ENCODE assay signal across 8 cellular contexts in the genomic region with DNA sequence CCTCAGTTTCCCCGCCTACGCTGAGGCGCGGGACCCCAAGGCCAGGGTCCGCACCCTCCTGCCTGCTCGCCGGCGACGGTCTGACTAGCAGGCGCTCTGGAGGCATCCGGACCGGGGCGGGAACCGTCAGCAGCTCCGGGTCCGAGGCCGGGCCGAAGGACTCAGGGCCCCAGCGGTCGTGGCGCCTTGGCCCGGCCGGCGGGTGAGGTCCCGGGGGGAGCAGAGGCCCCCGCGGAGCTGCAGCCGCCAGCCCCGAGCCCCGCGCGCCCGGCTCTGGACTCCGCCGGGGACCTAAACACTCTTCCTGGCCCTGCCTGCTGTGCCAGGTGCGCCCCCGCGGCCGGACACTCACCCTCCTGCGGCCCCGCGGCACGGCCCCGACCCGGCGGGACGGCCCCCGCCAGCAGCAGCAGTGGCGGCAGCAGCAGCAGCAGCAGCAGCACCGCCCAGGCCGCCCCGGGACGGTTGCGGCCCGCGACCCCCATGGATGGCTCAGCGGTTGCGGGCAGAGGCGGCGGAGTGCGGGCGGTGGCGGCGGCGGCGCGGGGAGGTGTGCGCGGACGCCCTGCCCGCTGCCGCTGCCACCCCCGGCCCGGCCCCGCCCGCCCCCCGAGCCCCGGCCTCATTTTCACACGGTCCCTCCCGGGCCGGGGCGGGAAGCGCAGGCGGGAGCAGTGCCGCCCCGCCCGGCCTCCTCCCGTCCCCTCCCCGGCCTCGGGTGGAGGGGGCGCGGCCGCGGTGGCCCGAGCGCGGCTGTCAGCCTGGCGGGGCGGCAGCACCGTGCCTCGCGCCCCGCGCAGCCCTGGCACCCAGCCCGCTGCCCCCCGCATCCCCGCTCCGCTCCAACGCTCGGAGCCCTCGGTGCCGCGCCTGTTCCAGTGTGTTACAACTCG. TPM values are rescaled to one million over a fixed set of nuclear protein-coding genes. Genes with fewer than 3 reads are reported as not detected.
DNase-seq lines count a peak whose midpoint lies in the region; ATAC-seq and TF ChIP-seq lines count a peak whose summit lies in the region.

A gene (minus strand): TSS at position 556 of the 893 bp plus-strand sequence. CDS start 71 bp downstream, at position 485.

- TF ChIP-seq CTCF in breast epithelium (IDR thresholded peaks at IDR 0.05) (no peak), right lobe of liver (IDR thresholded peaks at IDR 0.05) (no peak), tibial nerve (IDR thresholded peaks at IDR 0.05) (no peak)

- peaks cover 2% of the 10 kb centered on the region for H3K4me1 Mint-ChIP-seq in activated CD4-positive, alpha-beta T cell treated with anti-CD3 and anti-CD28 coated beads, Interleukin-2, amount 10 ng/mL, durations not matched to agents 24 days and 14 days

- peak within 1 kb of the TSS; percentile 40 to 83 for H3K27ac ChIP-seq in breast epithelium
- no peak within 1 kb of the TSS for H3K27ac ChIP-seq in right lobe of liver
- peak within 1 kb of the TSS in 1 of 4 donors; percentile 50 for H3K27ac ChIP-seq in tibial nerve

- H3K9me3 Mint-ChIP-seq in activated CD4-positive, alpha-beta T cell treated with anti-CD3 and anti-CD28 coated beads, Interleukin-2, amount 10 ng/mL, durations not matched to agents 24 days and 14 days, result no peaks in the 10 kb centered on the region

- no peaks in the 10 kb centered on the region for H3K36me3 ChIP-seq in breast epithelium
- no peaks in the 10 kb centered on the region for H3K36me3 ChIP-seq in right lobe of liver
- no peaks in the 10 kb centered on the region for H3K36me3 ChIP-seq in tibial nerve

- H3K4me3 Mint-ChIP-seq in activated CD4-positive, alpha-beta T cell treated with anti-CD3 and anti-CD28 coated beads, Interleukin-2, amount 10 ng/mL, durations not matched to agents 24 days and 14 days, result peak within 1 kb of the TSS; percentile 58

- TF ChIP-seq POLR2A in breast epithelium (IDR thresholded peaks at IDR 0.05), result no peak
- TF ChIP-seq POLR2A in right lobe of liver (IDR thresholded peaks at IDR 0.05), result no peak
- TF ChIP-seq POLR2A in tibial nerve (IDR thresholded peaks at IDR 0.05), result no peak

- no peaks in the 10 kb centered on the region for H3K27me3 ChIP-seq in breast epithelium
- H3K27me3 ChIP-seq in right lobe of liver, result peaks cover 0 to 5% of the 10 kb centered on the region in 2 donors
- peaks cover 0 to 21% of the 10 kb centered on the region in 2 donors for H3K27me3 ChIP-seq in tibial nerve

- no peaks in the 10 kb centered on the region for H3K36me3 Mint-ChIP-seq in activated CD4-positive, alpha-beta T cell treated with anti-CD3 and anti-CD28 coated beads, Interleukin-2, amount 10 ng/mL, durations not matched to agents 24 days and 14 days (ENCODE audit: low read depth)

- intact Hi-C loops in activated CD4-positive, alpha-beta T cell treated with anti-CD3 and anti-CD28 coated beads, Interleukin-2, amount 10 ng/mL, durations not matched to agents 24 days and 14 days (cut with micrococcal nuclease), result loop anchor here (5.0 kb wide), 1 partner anchor 46 kb away; no protein-coding TSS in a partner anchor
- intact Hi-C loops in breast epithelium (cut with DNase I; ENCODE audit: low total_unique reads) (no loop called here), right lobe of liver (cut with DNase I) (no loop called here)

- H3K4me1 ChIP-seq in breast epithelium (peaks cover 0 to 4% of the 10 kb centered on the region in 2 donors), right lobe of liver (peaks cover 0 to 3% (median 0%) of the 10 kb centered on the region in 4 donors), tibial nerve (peaks cover 0 to 12% (median 0%) of the 10 kb centered on the region in 4 donors)

- H3K27me3 Mint-ChIP-seq in activated CD4-positive, alpha-beta T cell treated with anti-CD3 and anti-CD28 coated beads, Interleukin-2, amount 10 ng/mL, durations not matched to agents 24 days and 14 days, result peaks cover 66% of the 10 kb centered on the region

- TF ChIP-seq EP300 in tibial nerve (IDR thresholded peaks at IDR 0.05), result no peak

- peak in 1 of 4 donors; percentile 25 for ATAC-seq in right lobe of liver
- no peak for ATAC-seq in GM21367 (IDR thresholded peaks at IDR 0.05; ENCODE audit: unreplicated experiment)
- ATAC-seq in HG03175 (IDR thresholded peaks at IDR 0.05; ENCODE audit: unreplicated experiment), result no peak

- no peak within 1 kb of the TSS for H3K27ac Mint-ChIP-seq in activated CD4-positive, alpha-beta T cell treated with anti-CD3 and anti-CD28 coated beads, Interleukin-2, amount 10 ng/mL, durations not matched to agents 24 days and 14 days

- H3K9me3 ChIP-seq in breast epithelium (no peaks in the 10 kb centered on the region), right lobe of liver (no peaks in the 10 kb centered on the region), tibial nerve (no peaks in the 10 kb centered on the region)

- H3K4me3 ChIP-seq in breast epithelium (peak within 1 kb of the TSS; percentile 47 to 90 (median 64)), right lobe of liver (peak within 1 kb of the TSS; percentile 11 to 40 (median 18)), tibial nerve (peak within 1 kb of the TSS; percentile 33 to 65 (median 48))

- DNase-seq in activated CD4-positive, alpha-beta T cell treated with anti-CD3 and anti-CD28 coated beads, Interleukin-2, amount 10 ng/mL, durations not matched to agents 24 days and 14 days, result no peak
- no peak for DNase-seq in activated CD4-positive, alpha-beta T cell treated with anti-CD3 and anti-CD28 coated beads for 4 hours
- no peak for DNase-seq in breast epithelium (ENCODE audit: low spot score in 2 of 2)
- DNase-seq in right lobe of liver, result no peak
- no peak for DNase-seq in tibial nerve (ENCODE audit: low spot score in 2 of 2)
- no peak for DNase-seq in HK-2 (ENCODE audit: unreplicated experiment)

- WGBS in right lobe of liver (ENCODE audit: insufficient coverage, low coverage, low lambda C conversion rate, missing lambda C conversion rate), result no CpG with 5 or more reads among the region's 114 CpGs
- WGBS in tibial nerve, 2 donors, result 0 to 19% methylated on average over 4 to 32 of the region's 114 CpGs

RNA-seq across cellular contexts. Expression of the gene that starts here (rescaled TPM):
- total RNA-seq in activated CD4-positive, alpha-beta T cell treated with anti-CD3 and anti-CD28 coated beads, Interleukin-2, amount 10 ng/mL, durations not matched to agents 24 days and 14 days, result 0.19 TPM in 1 of 2 replicates, not detected in the other
- total RNA-seq in breast epithelium (100 to 1,000 TPM in 1 of 3 donors, 10 to 100 TPM in 2; 35.7 to 139 (median 78.7) TPM), right lobe of liver (1 to 10 TPM in 1 of 6 experiments, under 1 TPM in 5; 0.19 to 1.1 (median 0.32) TPM), tibial nerve (10 to 100 TPM in 1 of 4 donors, 1 to 10 TPM in 3; 3.1 to 12.6 (median 4.7) TPM)

Comparison
In these comparisons a context has a peak if more than half of its experiments do, and no peak if none do; other contexts are left out.
1. H3K27ac ChIP-seq: peak in breast epithelium (2 of 2); none in right lobe of liver (0 of 3).
2. Peak in every context shown above with its lines, with median percentiles within 50 percentile points of each other: H3K4me3 ChIP-seq.